Comparison of ENCODE assay signal across 8 cellular contexts in genomic region chr15:40069178-40070165, GRCh38. TPM values are rescaled to one million over a fixed set of nuclear protein-coding genes. Genes with fewer than 3 reads are reported as not detected.
DNase-seq lines count a peak whose midpoint lies in the region; ATAC-seq and TF ChIP-seq lines count a peak whose summit lies in the region.

No MANE protein-coding gene starts in this region.

- peaks cover 6% of the 10 kb centered on the region for H3K4me1 Mint-ChIP-seq in T-helper 17 cell

- H3K27ac Mint-ChIP-seq in T-helper 17 cell, result no peak overlapping the region

- H3K9me3 ChIP-seq in heart right ventricle (no peaks in the 10 kb centered on the region), T-helper 17 cell (ENCODE audit: control insufficient read depth, low read length, poor library complexity, severe bottlenecking) (no peaks in the 10 kb centered on the region)

- 36 to 38% methylated on average over 32 of the region's 32 CpGs for WGBS in heart right ventricle, 2 donors

- H3K4me1 ChIP-seq in heart right ventricle, result peaks cover 11 to 39% (median 26%) of the 10 kb centered on the region in 9 donors

- peaks cover 0 to 14% (median 0%) of the 10 kb centered on the region in 9 donors for H3K36me3 ChIP-seq in heart right ventricle

- H3K4me3 ChIP-seq in heart right ventricle, result no peak overlapping the region

- TF ChIP-seq CTCF in heart right ventricle (IDR thresholded peaks at IDR 0.05), result no peak

- DNase-seq in DMS79 (lab: John Stamatoyannopoulos, UW), result peak; percentile 89
- peak; percentile 93 for DNase-seq in NCI-H1105 (lab: John Stamatoyannopoulos, UW)
- DNase-seq in T1000 (lab: John Stamatoyannopoulos, UW), result peak; percentile 85
- DNase-seq in heart right ventricle, result peak; percentile 91 to 92
- DNase-seq in putamen (ENCODE audit: low spot score), result peak; percentile 97
- no peak for DNase-seq in KG1 (lab: John Stamatoyannopoulos, UW)
- no peak for DNase-seq in T-helper 17 cell

- H3K27me3 Mint-ChIP-seq in T-helper 17 cell, result peaks cover 18% of the 10 kb centered on the region

- peak overlapping the region in 9 of 10 donors; percentile 21 to 86 (median 71) for H3K27ac ChIP-seq in heart right ventricle

- ATAC-seq in GM21825 (IDR thresholded peaks at IDR 0.05; ENCODE audit: unreplicated experiment), result peak; percentile 73
- ATAC-seq in heart right ventricle, result peak; percentile 87 to 97 (median 94)
- ATAC-seq in T-helper 17 cell, result no peak

- intact Hi-C loops in heart right ventricle (cut with DNase I), result loop anchor here in 2 of 10 donors (1.0 to 5.0 kb wide), 2 partner anchors 33 to 35 kb away; no protein-coding TSS in a partner anchor

- H3K36me3 Mint-ChIP-seq in T-helper 17 cell (ENCODE audit: low read depth), result no peaks in the 10 kb centered on the region

- no peak overlapping the region for H3K4me3 Mint-ChIP-seq in T-helper 17 cell

- H3K27me3 ChIP-seq in heart right ventricle, result no peaks in the 10 kb centered on the region

RNA-seq across cellular contexts. Expression of gene SRP14, which starts 30.5 kb away (rescaled TPM):
- total RNA-seq in heart right ventricle (100 to 1,000 TPM; 189 to 290 (median 210) TPM), T-helper 17 cell (100 to 1,000 TPM; 108 to 114 TPM)
- 100 to 1,000 TPM; 395 to 699 TPM for polyA plus RNA-seq in heart right ventricle

RNA-seq across cellular contexts. Expression of gene BMF, which starts 39.2 kb away (rescaled TPM):
- total RNA-seq in heart right ventricle (10 to 100 TPM in 1 of 10 donors, 1 to 10 TPM in 8, under 1 TPM in 1; 0.92 to 10.2 (median 3.0) TPM), T-helper 17 cell (10 to 100 TPM in 1 of 2 donors, 1 to 10 TPM in 1; 8.0 to 13.4 TPM)
- 1 to 10 TPM; 2.1 to 4.6 TPM for polyA plus RNA-seq in heart right ventricle

Comparison
In these comparisons a context has a peak if more than half of its experiments do, and no peak if none do; other contexts are left out.
1. DNase-seq: peak in DMS79 (single experiment), NCI-H1105 (single experiment), T1000 (single experiment), heart right ventricle (2 of 2) and putamen (single experiment); none in KG1 (single experiment) and T-helper 17 cell (0 of 3).